Comparison of ENCODE assay signal across 8 cellular contexts in genomic region chr3:66582721-66583141, GRCh38.
A peak's percentile ranks its signal among the peaks of the same experiment; 100 is the strongest.
DNase-seq lines count a peak whose midpoint lies in the region; ATAC-seq and TF ChIP-seq lines count a peak whose summit lies in the region.

No MANE protein-coding gene starts in this region.

- dilution Hi-C loops in IMR-90 (cut with HindIII; ENCODE audit: low sequenced_read_pairs, unreplicated experiment): no loop called here

- H3K4me1 ChIP-seq in BLaER1 (peaks cover 18% of the 10 kb centered on the region), IMR-90 (ENCODE audit: control insufficient read depth, insufficient read depth, low read length) (peaks cover 1% of the 10 kb centered on the region; the same call in 1 of the 2 replicates), left ventricle myocardium inferior (no peaks in the 10 kb centered on the region)

- ATAC-seq in GM21390 (IDR thresholded peaks at IDR 0.05; ENCODE audit: unreplicated experiment) (peak; percentile 96), IMR-90 (ENCODE audit: low read depth) (no peak)

- no peak overlapping the region for H3K4me3 Mint-ChIP-seq in Calu3 (ENCODE audit: low read depth, unreplicated experiment)

- BruUV-seq in IMR-90 (replicated peaks; lab: Mats Ljungman, UMichigan) (no TSS peak), Calu3 (replicated peaks; lab: Mats Ljungman, UMichigan) (no TSS peak)

- peaks cover 86% of the 10 kb centered on the region for H3K27me3 ChIP-seq in BLaER1
- H3K27me3 ChIP-seq in IMR-90 (ENCODE audit: control insufficient read depth, insufficient read depth, low read length): no peaks in the 10 kb centered on the region
- no peaks in the 10 kb centered on the region for H3K27me3 ChIP-seq in left ventricle myocardium inferior (ENCODE audit: low read depth)

- CTCF ChIA-PET in IMR-90 (lab: Yijun Ruan, JAX): no interaction called here
- CTCF ChIA-PET in Calu3 (lab: Charles Lee): no interaction called here

- no peak overlapping the region for H3K27ac Mint-ChIP-seq in Calu3 (ENCODE audit: unreplicated experiment)

- H2AK5ac ChIP-seq in IMR-90 (ENCODE audit: low read depth, low read length): 0 out of 2 replicates have a peak overlapping the region, but pooled peaks have one; percentile 4

- TF ChIP-seq POLR2A in IMR-90 (IDR thresholded peaks at IDR 0.05; ENCODE audit: low read depth, low read length): no peak

- no peak overlapping the region for H4K5ac ChIP-seq in IMR-90 (ENCODE audit: low read depth, low read length)

- no peak for DNase-seq in IMR-90
- DNase-seq in activated T-cell treated with anti-CD3 and anti-CD28 coated beads for 24 hours (ENCODE audit: low read depth): peak; percentile 16
- DNase-seq in smooth muscle cell of the brain vasculature (ENCODE audit: low read depth, low spot score): peak; percentile 70
- DNase-seq in SHP77 treated with DMSO at 0.1 percent for 48 hours (lab: John Stamatoyannopoulos, UW): no peak
- no peak for DNase-seq in Calu3
- no peak for DNase-seq in left ventricle myocardium inferior

- H3K36me3 Mint-ChIP-seq in Calu3 (ENCODE audit: insufficient read depth, unreplicated experiment): no peaks in the 10 kb centered on the region

- H3K27ac ChIP-seq in BLaER1 (no peak overlapping the region), IMR-90 (ENCODE audit: insufficient read depth, low read length) (no peak overlapping the region), left ventricle myocardium inferior (replicated peaks) (no peak overlapping the region)

- H2BK5ac ChIP-seq in IMR-90 (ENCODE audit: low read depth, low read length, poor library complexity, severe bottlenecking): no peak overlapping the region

- H3K9me3 ChIP-seq in BLaER1 (peaks cover 22% of the 10 kb centered on the region), IMR-90 (ENCODE audit: control insufficient read depth, insufficient read depth, low read length) (no peaks in the 10 kb centered on the region), left ventricle myocardium inferior (replicated peaks) (no peaks in the 10 kb centered on the region)

- H3K4me3 ChIP-seq in BLaER1: no peak overlapping the region
- no peak overlapping the region for H3K4me3 ChIP-seq in IMR-90 (ENCODE audit: insufficient read depth, low read depth, low read length)
- no peak overlapping the region for H3K4me3 ChIP-seq in left ventricle myocardium inferior

- no peak overlapping the region for H2AK9ac ChIP-seq in IMR-90 (replicated peaks; ENCODE audit: low read depth, low read length, poor library complexity)

- H3K14ac ChIP-seq in IMR-90 (replicated peaks; ENCODE audit: low read depth, low read length): no peak overlapping the region

- peak overlapping the region; percentile 13; the same call in 1 of the 2 replicates for H4K91ac ChIP-seq in IMR-90 (ENCODE audit: insufficient read depth, low read depth, low read length)

- no peak overlapping the region for H3K18ac ChIP-seq in IMR-90 (ENCODE audit: low read depth, low read length)

- H3K56ac ChIP-seq in IMR-90 (ENCODE audit: extremely low read depth, insufficient read depth, low read length): no peak overlapping the region

- H3K4me2 ChIP-seq in BLaER1 (peak overlapping the region; percentile 83), IMR-90 (ENCODE audit: low read depth, low read length) (no peak overlapping the region)

- H4K8ac ChIP-seq in IMR-90 (ENCODE audit: low read depth in 2 of 2, low read length in 2 of 2): no peak overlapping the region

- intact Hi-C loops in IMR-90 (cut with micrococcal nuclease) (no loop called here), Calu3 (cut with micrococcal nuclease; ENCODE audit: unreplicated experiment) (no loop called here), left ventricle myocardium inferior (cut with micrococcal nuclease) (no loop called here)

- TF ChIP-seq CTCF in IMR-90 (conservative IDR thresholded peaks at IDR 0.05; ENCODE audit: low read depth, low read length) (no peak), Calu3 (IDR thresholded peaks at IDR 0.05; ENCODE audit: unreplicated experiment) (no peak), left ventricle myocardium inferior (IDR thresholded peaks at IDR 0.05; ENCODE audit: borderline replicate concordance) (no peak)

- peaks cover 1% of the 10 kb centered on the region for H3K4me1 Mint-ChIP-seq in Calu3 (ENCODE audit: low read depth, unreplicated experiment)

- H3K23ac ChIP-seq in IMR-90 (ENCODE audit: low read depth, low read length): no peak overlapping the region

- H3K9me1 ChIP-seq in IMR-90 (ENCODE audit: insufficient read depth, low read length): no peaks in the 10 kb centered on the region; the same call in 1 of the 2 replicates

- no peak overlapping the region for H2BK15ac ChIP-seq in IMR-90 (ENCODE audit: low read depth, low read length)

- peaks cover 16% of the 10 kb centered on the region for H3K27me3 Mint-ChIP-seq in Calu3 (ENCODE audit: unreplicated experiment)

- no peak for TF ChIP-seq RAD21 in IMR-90 (IDR thresholded peaks at IDR 0.05; ENCODE audit: low read length)

- H3K36me3 ChIP-seq in BLaER1: no peaks in the 10 kb centered on the region
- H3K36me3 ChIP-seq in IMR-90 (ENCODE audit: control insufficient read depth, insufficient read depth, low read length): no peaks in the 10 kb centered on the region
- no peaks in the 10 kb centered on the region for H3K36me3 ChIP-seq in left ventricle myocardium inferior

- H3K9me3 Mint-ChIP-seq in Calu3 (ENCODE audit: low read depth, unreplicated experiment): peaks cover 4% of the 10 kb centered on the region

- H2BK120ac ChIP-seq in IMR-90 (ENCODE audit: low read depth, low read length): no peak overlapping the region; the same call in 1 of the 2 replicates

- peaks cover 41% of the 10 kb centered on the region for H4K20me1 ChIP-seq in BLaER1
- H4K20me1 ChIP-seq in IMR-90 (ENCODE audit: insufficient read depth, low read length): no peaks in the 10 kb centered on the region

- no peak overlapping the region for H3K4ac ChIP-seq in IMR-90 (ENCODE audit: low read depth, low read length)

- no peaks in the 10 kb centered on the region for H3K79me1 ChIP-seq in IMR-90 (ENCODE audit: low read depth in 1 of 2, low read length in 2 of 2)

- H2AFZ ChIP-seq in IMR-90 (replicated peaks; ENCODE audit: low read length, poor library complexity): no peak overlapping the region

- in situ Hi-C loops in IMR-90 (cut with MboI; ENCODE audit: low sequenced_read_pairs): no loop called here

- WGBS in IMR-90 (ENCODE audit: extremely low coverage in 2 of 2, insufficient read length in 1 of 2), 2 experiments: 88% methylated on average over 10 of the region's 20 CpGs; no CpG with 5 or more reads in 1 of the 2 experiments

- H2BK20ac ChIP-seq in IMR-90 (ENCODE audit: low read depth, low read length): no peak overlapping the region

- POLR2A ChIA-PET in IMR-90 (lab: Charles Lee; ENCODE audit: unreplicated experiment): no interaction called here

- H3K9ac ChIP-seq in BLaER1 (no peak overlapping the region), IMR-90 (ENCODE audit: low read depth, low read length) (no peak overlapping the region)

TF ChIP-seq in IMR-90, 13 proteins besides CTCF, POLR2A, EP300 and RAD21:
- TF ChIP-seq RCOR1 (IDR thresholded peaks at IDR 0.05; ENCODE audit: insufficient replicate concordance, low read length) (no peak), BHLHE40 (IDR thresholded peaks at IDR 0.05; ENCODE audit: low read depth, low read length) (no peak), RFX5 (IDR thresholded peaks at IDR 0.05; ENCODE audit: low read depth, low read length) (no peak), SMC3 (IDR thresholded peaks at IDR 0.05; ENCODE audit: low read depth, low read length) (no peak), FOS (IDR thresholded peaks at IDR 0.05; ENCODE audit: low read depth, low read length) (no peak), MAFK (IDR thresholded peaks at IDR 0.05; ENCODE audit: low read depth, low read length) (no peak), MAZ (IDR thresholded peaks at IDR 0.05; ENCODE audit: borderline replicate concordance, low read depth, low read length) (no peak), NFE2L2 (IDR thresholded peaks at IDR 0.05; ENCODE audit: low read depth, low read length) (no peak), CEBPB (IDR thresholded peaks at IDR 0.05; ENCODE audit: low read depth, low read length) (no peak), CHD1 (IDR thresholded peaks at IDR 0.05; ENCODE audit: low read depth, low read length) (no peak), MXI1 (IDR thresholded peaks at IDR 0.05; ENCODE audit: borderline replicate concordance, low read depth, low read length) (no peak)
- TF ChIP-seq, protein P1, sequence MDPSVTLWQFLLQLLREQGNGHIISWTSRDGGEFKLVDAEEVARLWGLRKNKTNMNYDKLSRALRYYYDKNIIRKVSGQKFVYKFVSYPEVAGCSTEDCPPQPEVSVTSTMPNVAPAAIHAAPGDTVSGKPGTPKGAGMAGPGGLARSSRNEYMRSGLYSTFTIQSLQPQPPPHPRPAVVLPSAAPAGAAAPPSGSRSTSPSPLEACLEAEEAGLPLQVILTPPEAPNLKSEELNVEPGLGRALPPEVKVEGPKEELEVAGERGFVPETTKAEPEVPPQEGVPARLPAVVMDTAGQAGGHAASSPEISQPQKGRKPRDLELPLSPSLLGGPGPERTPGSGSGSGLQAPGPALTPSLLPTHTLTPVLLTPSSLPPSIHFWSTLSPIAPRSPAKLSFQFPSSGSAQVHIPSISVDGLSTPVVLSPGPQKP (IDR thresholded peaks at IDR 0.05; ENCODE audit: borderline replicate concordance, low read depth, low read length): no peak
- TF ChIP-seq, protein P2, sequence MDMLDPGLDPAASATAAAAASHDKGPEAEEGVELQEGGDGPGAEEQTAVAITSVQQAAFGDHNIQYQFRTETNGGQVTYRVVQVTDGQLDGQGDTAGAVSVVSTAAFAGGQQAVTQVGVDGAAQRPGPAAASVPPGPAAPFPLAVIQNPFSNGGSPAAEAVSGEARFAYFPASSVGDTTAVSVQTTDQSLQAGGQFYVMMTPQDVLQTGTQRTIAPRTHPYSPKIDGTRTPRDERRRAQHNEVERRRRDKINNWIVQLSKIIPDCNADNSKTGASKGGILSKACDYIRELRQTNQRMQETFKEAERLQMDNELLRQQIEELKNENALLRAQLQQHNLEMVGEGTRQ (IDR thresholded peaks at IDR 0.05; ENCODE audit: low read depth, low read length): no peak
TF ChIP-seq in IMR-90: peak in this region for 0.

Comparison
In these comparisons a context has a peak if more than half of its experiments do, and no peak if none do; other contexts are left out.
1. DNase-seq: peak in activated T-cell treated with anti-CD3 and anti-CD28 coated beads for 24 hours (single experiment) and smooth muscle cell of the brain vasculature (single experiment); none in IMR-90 (single experiment), SHP77 treated with DMSO at 0.1 percent for 48 hours (single experiment), Calu3 (single experiment) and left ventricle myocardium inferior (single experiment).